ENCODE assay signal across 19 cellular contexts in genomic region chr4:169902658-169903345, GRCh38.
A peak's percentile ranks its signal among the peaks of the same experiment; 100 is the strongest.
DNase-seq lines count a peak whose midpoint lies in the region; ATAC-seq, FAIRE-seq and TF ChIP-seq lines count a peak whose summit lies in the region.
"Had no signal": no experiment of that assay in that cellular context is flagged by ENCODE, and none has a peak within 500 bp of the region (broad histone marks: within the 10 kb centered on the region; RNA-seq: fewer than 3 reads in every experiment).

No MANE protein-coding gene starts in this region.

- WGBS in K562 (ENCODE audit: insufficient coverage, low coverage, missing lambda C conversion rate) = 0% methylated on average over 9 of the region's 9 CpGs
- WGBS in liver = 38% methylated on average over 9 of the region's 9 CpGs
- 64 to 78% (median 66%) methylated on average over 9 of the region's 9 CpGs for WGBS in small intestine, 3 donors

- H3K27me3 ChIP-seq in K562 (ENCODE audit: control insufficient read depth in 2 of 2, insufficient read depth in 2 of 2, low read length in 2 of 2) (no peaks in the 10 kb centered on the region), liver (ENCODE audit: control insufficient read depth in 4 of 4, insufficient read depth in 4 of 4, low read length in 3 of 4) (no peaks in the 10 kb centered on the region), small intestine (ENCODE audit: control insufficient read depth in 2 of 2, insufficient read depth in 2 of 2, low read length in 2 of 2) (no peaks in the 10 kb centered on the region)
- H3K27me3 ChIP-seq: adrenal gland, BLaER1 had no signal

- no TSS peak for BruUV-seq in K562 (replicated peaks; lab: Mats Ljungman, UMichigan)

- H3K4me3 ChIP-seq in K562 = no peak overlapping the region
- H3K4me3 ChIP-seq in liver (ENCODE audit: low read depth in 1 of 3, low read length in 3 of 3) = peak overlapping the region; percentile 1 to 33 (median 28)
- no peak overlapping the region for H3K4me3 ChIP-seq in small intestine (ENCODE audit: low read depth in 1 of 2, low read length in 2 of 2)
- H3K4me3 ChIP-seq: adrenal gland, BLaER1, GM23248, SK-N-MC had no signal

- TF ChIP-seq POLR2A in K562 (conservative IDR thresholded peaks at IDR 0.05) = no peak

- ATAC-seq in K562 = peak; percentile 51; the same call in 2 of the 3 replicates
- ATAC-seq: activated CD4-positive, alpha-beta T cell treated with anti-CD3 and anti-CD28 coated beads for 36 hours; naive thymus-derived CD8-positive, alpha-beta T cell had no signal

- H3K4me2 ChIP-seq in K562 (ENCODE audit: insufficient read depth, low read length) = no peak overlapping the region
- H3K4me2 ChIP-seq: BLaER1 had no signal

- intact Hi-C loops in K562 (cut with micrococcal nuclease) = loop anchor here (10.0 kb wide), 1 partner anchor 142 kb away; no protein-coding TSS in a partner anchor

- CTCF ChIA-PET in K562 (lab: Yijun Ruan, JAX; ENCODE audit: low intra/inter-chr PET ratio) = interaction anchor here (0.7 kb wide), 1 partner anchor 145 kb away, joined by 3 read pairs; no protein-coding TSS in a partner anchor

- H3K4me1 ChIP-seq in K562 (replicated peaks in 1 of 2; ENCODE audit: control insufficient read depth in 2 of 2, insufficient read depth in 2 of 2, low read length in 2 of 2) (no peaks in the 10 kb centered on the region), liver (ENCODE audit: control insufficient read depth in 4 of 4, insufficient read depth in 4 of 4, low read length in 3 of 4) (peaks cover 5 to 27% (median 13%) of the 10 kb centered on the region in 4 donors), small intestine (ENCODE audit: control insufficient read depth in 2 of 2, insufficient read depth in 1 of 2, low read depth in 1 of 2, low read length in 1 of 2) (no peaks in the 10 kb centered on the region)
- H3K4me1 ChIP-seq: adrenal gland, BLaER1 had no signal

- no peak overlapping the region for H3K27ac ChIP-seq in K562 (ENCODE audit: extremely low read depth, low read depth, low read length)
- peak overlapping the region; percentile 45 to 51 for H3K27ac ChIP-seq in liver (ENCODE audit: low read depth in 1 of 2, low read length in 2 of 2)
- H3K27ac ChIP-seq in small intestine (ENCODE audit: low read depth in 1 of 2, low read length in 1 of 2) = no peak overlapping the region
- H3K27ac ChIP-seq: adrenal gland, BLaER1, GM23248, SK-N-MC had no signal

- peak in 1 of 3 experiments; percentile 29; a peak in 2 of 6 replicates for TF ChIP-seq CTCF in K562 (IDR thresholded peaks at IDR 0.05 in 2 of 3, conservative IDR thresholded peaks at IDR 0.05 in 1 of 3; ENCODE audit: insufficient read depth in 2 of 3, low read depth in 1 of 3, low read length in 3 of 3)
- peak; percentile 59 for TF ChIP-seq CTCF in liver (IDR thresholded peaks at IDR 0.05; ENCODE audit: low read depth, low read length, missing input control)

- peak; percentile 9 for DNase-seq in SIG-M5 treated with dmso at 0.1 percent for 504 hours (lab: John Stamatoyannopoulos, UW; ENCODE audit: unreplicated experiment)
- no peak for DNase-seq in SIG-M5 (lab: John Stamatoyannopoulos, UW)
- DNase-seq in K562 (ENCODE audit: extremely low read depth in 1 of 4, low spot score in 3 of 4) = peak in 1 of 4 experiments; percentile 6
- no peak for DNase-seq in NCI-H2227 treated with DMSO at 0.1 percent for 48 hours (lab: John Stamatoyannopoulos, UW)
- DNase-seq in small intestine = no peak
- DNase-seq in NCI-H2171 treated with DMSO at 0.1 percent for 48 hours (lab: John Stamatoyannopoulos, UW) = no peak
- no peak for DNase-seq in cortex of kidney (lab: John Stamatoyannopoulos, UW)
- DNase-seq: activated CD4-positive, alpha-beta T cell treated with anti-CD3 and anti-CD28 coated beads for 36 hours; activated effector memory CD4-positive, alpha-beta T cell treated with Interleukin-2 at 50 U/mL for 16 hours; adrenal gland; GM23248; naive thymus-derived CD8-positive, alpha-beta T cell; NCI-H187; NCI-H510A treated with DMSO at 0.1 percent for 48 hours; stimulated activated CD8-positive, alpha-beta memory T cell treated with anti-CD3 and anti-CD28 coated beads, Interleukin-4, amount 100 ng/mL, for 48 hours; T1000 had no signal

- TF ChIP-seq EP300 in K562 (IDR thresholded peaks at IDR 0.05; ENCODE audit: low read length) = no peak

- in situ Hi-C loops in K562 (cut with MboI) = no loop called here

- H3K36me3 ChIP-seq in K562 (ENCODE audit: control insufficient read depth, insufficient read depth, low read length) (no peaks in the 10 kb centered on the region), liver (ENCODE audit: control insufficient read depth in 4 of 4, insufficient read depth in 3 of 4, low read depth in 1 of 4, low read length in 3 of 4) (no peaks in the 10 kb centered on the region), small intestine (ENCODE audit: control insufficient read depth in 2 of 2, insufficient read depth in 2 of 2, low read length in 2 of 2) (no peaks in the 10 kb centered on the region)
- H3K36me3 ChIP-seq: adrenal gland, BLaER1 had no signal

- no peak for FAIRE-seq in K562 (lab: Jason Lieb, UNC)
- FAIRE-seq in small intestine (lab: Jason Lieb, UNC) = no peak

- no peaks in the 10 kb centered on the region for H3K79me2 ChIP-seq in K562 (ENCODE audit: control insufficient read depth, insufficient read depth, low read length)

- TF ChIP-seq RAD21 in K562 (CRISPR knock-in tag; conservative IDR thresholded peaks at IDR 0.05 in 1 of 2, IDR thresholded peaks at IDR 0.05 in 1 of 2) (peak; percentile 25 to 38), liver (IDR thresholded peaks at IDR 0.05) (peak; percentile 91 to 94)

- no peak overlapping the region for H3K9ac ChIP-seq in K562 (ENCODE audit: insufficient read depth in 1 of 2, low read depth in 2 of 2, low read length in 2 of 2)
- no peak overlapping the region for H3K9ac ChIP-seq in liver (ENCODE audit: low read depth in 1 of 2, low read length in 2 of 2)
- H3K9ac ChIP-seq: BLaER1, GM23248 had no signal

- H3K9me3 ChIP-seq in K562 (replicated peaks; ENCODE audit: control insufficient read depth, insufficient read depth, low read depth, low read length) (no peaks in the 10 kb centered on the region), liver (ENCODE audit: control insufficient read depth in 4 of 4, low read length in 3 of 4) (no peaks in the 10 kb centered on the region), small intestine (ENCODE audit: control insufficient read depth, low read depth) (no peaks in the 10 kb centered on the region)
- H3K9me3 ChIP-seq: adrenal gland, BLaER1 had no signal

- H2AFZ ChIP-seq in K562 (ENCODE audit: low read depth, low read length) = no peak overlapping the region
- H2AFZ ChIP-seq: GM23248 had no signal

- POLR2A ChIA-PET in K562 (lab: Yijun Ruan, JAX) = no interaction called here

- H4K20me1 ChIP-seq in K562 (replicated peaks; ENCODE audit: control insufficient read depth, insufficient read depth, low read length) = no peaks in the 10 kb centered on the region
- H4K20me1 ChIP-seq: BLaER1 had no signal

- H3K9me1 ChIP-seq in K562 (ENCODE audit: control insufficient read depth, insufficient read depth, low read length) = no peaks in the 10 kb centered on the region

TF ChIP-seq in K562, 482 proteins besides CTCF, POLR2A, EP300 and RAD21 (continues in another document):
- TF ChIP-seq BHLHE40 (IDR thresholded peaks at IDR 0.05; ENCODE audit: low read length) = no peak
- TF ChIP-seq GATAD2B (IDR thresholded peaks at IDR 0.05; ENCODE audit: borderline replicate concordance) = no peak
- no peak for TF ChIP-seq BCOR (IDR thresholded peaks at IDR 0.05)
- TF ChIP-seq EHMT2 (IDR thresholded peaks at IDR 0.05) = no peak
- no peak for TF ChIP-seq NR0B1 (IDR thresholded peaks at IDR 0.05; ENCODE audit: partially characterized antibody)
- TF ChIP-seq ZNF699 (CRISPR knock-in tag; IDR thresholded peaks at IDR 0.05; ENCODE audit: insufficient replicate concordance) = no peak

TF ChIP-seq in liver, 16 proteins besides CTCF, POLR2A, EP300 and RAD21:
- TF ChIP-seq TAF1 (conservative IDR thresholded peaks at IDR 0.05) = no peak
- no peak for TF ChIP-seq FOXA1 (IDR thresholded peaks at IDR 0.05)
- TF ChIP-seq SP1 (IDR thresholded peaks at IDR 0.05) = peak; percentile 27
- peak; percentile 19 to 72 for TF ChIP-seq RXRA (IDR thresholded peaks at IDR 0.05)
- no peak for TF ChIP-seq NR2F2 (IDR thresholded peaks at IDR 0.05)
- TF ChIP-seq, protein P1, sequence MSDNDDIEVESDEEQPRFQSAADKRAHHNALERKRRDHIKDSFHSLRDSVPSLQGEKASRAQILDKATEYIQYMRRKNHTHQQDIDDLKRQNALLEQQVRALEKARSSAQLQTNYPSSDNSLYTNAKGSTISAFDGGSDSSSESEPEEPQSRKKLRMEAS (IDR thresholded peaks at IDR 0.05) = peak; percentile 65
- peak; percentile 25 to 81 for TF ChIP-seq HNF4A (conservative IDR thresholded peaks at IDR 0.05)
- TF ChIP-seq, protein P2, sequence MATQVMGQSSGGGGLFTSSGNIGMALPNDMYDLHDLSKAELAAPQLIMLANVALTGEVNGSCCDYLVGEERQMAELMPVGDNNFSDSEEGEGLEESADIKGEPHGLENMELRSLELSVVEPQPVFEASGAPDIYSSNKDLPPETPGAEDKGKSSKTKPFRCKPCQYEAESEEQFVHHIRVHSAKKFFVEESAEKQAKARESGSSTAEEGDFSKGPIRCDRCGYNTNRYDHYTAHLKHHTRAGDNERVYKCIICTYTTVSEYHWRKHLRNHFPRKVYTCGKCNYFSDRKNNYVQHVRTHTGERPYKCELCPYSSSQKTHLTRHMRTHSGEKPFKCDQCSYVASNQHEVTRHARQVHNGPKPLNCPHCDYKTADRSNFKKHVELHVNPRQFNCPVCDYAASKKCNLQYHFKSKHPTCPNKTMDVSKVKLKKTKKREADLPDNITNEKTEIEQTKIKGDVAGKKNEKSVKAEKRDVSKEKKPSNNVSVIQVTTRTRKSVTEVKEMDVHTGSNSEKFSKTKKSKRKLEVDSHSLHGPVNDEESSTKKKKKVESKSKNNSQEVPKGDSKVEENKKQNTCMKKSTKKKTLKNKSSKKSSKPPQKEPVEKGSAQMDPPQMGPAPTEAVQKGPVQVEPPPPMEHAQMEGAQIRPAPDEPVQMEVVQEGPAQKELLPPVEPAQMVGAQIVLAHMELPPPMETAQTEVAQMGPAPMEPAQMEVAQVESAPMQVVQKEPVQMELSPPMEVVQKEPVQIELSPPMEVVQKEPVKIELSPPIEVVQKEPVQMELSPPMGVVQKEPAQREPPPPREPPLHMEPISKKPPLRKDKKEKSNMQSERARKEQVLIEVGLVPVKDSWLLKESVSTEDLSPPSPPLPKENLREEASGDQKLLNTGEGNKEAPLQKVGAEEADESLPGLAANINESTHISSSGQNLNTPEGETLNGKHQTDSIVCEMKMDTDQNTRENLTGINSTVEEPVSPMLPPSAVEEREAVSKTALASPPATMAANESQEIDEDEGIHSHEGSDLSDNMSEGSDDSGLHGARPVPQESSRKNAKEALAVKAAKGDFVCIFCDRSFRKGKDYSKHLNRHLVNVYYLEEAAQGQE (IDR thresholded peaks at IDR 0.05) = no peak
- peak; percentile 9 for TF ChIP-seq YY1 (IDR thresholded peaks at IDR 0.05)
- TF ChIP-seq GABPA (IDR thresholded peaks at IDR 0.05 in 1 of 2, conservative IDR thresholded peaks at IDR 0.05 in 1 of 2) = no peak

Comparison
In these comparisons a context has a peak if more than half of its experiments do, and no peak if none do; other contexts are left out.
1. H3K27ac ChIP-seq: peak in liver (2 of 2); none in K562 (single experiment) and small intestine (0 of 2).
2. H3K4me3 ChIP-seq: peak in liver (3 of 3); none in K562 (single experiment) and small intestine (0 of 2).